In the genomic region with DNA sequence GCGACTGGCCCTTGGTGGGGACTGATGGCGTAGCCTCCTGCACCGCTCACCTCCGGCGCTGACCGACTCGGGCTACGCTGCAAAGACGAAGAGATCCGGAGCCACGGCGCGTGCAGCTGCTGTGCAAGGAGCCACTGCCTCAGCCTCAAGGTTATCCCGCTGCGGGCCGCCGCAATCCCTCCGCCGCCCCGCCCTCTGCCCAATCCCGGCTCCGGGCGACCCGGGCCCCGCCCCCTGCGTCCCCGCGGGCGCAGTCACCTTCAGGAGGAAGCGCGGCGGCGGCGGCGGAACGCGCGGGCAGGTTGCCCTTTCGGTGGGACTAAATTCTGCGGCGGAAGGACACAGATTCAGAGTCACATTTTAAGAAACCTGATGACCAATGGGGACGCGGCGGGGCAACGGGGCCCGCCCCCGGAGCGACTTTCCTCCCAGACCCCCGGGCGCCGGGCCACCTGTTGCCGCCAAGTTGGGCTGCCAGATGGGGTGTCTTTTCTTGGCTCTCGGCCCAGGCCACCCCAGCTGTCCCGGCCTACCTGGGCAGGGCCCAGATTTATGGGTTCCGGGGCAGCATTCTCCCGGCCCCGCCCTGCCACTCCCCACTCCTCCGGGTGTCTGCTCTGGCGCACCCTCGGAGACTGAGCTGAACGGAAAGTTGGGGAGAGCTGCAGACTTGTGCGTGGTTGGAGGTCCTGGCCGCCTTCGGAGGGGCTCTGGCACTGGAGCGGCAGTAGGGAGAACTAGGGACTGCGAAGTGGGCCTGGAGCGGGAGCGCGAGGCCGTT, we compare ENCODE assay signal across 8 cellular contexts. TPM values are rescaled to one million over a fixed set of nuclear protein-coding genes. Genes with fewer than 3 reads are reported as not detected.
DNase-seq lines count a peak whose midpoint lies in the region; ATAC-seq and TF ChIP-seq lines count a peak whose summit lies in the region.

A gene (minus strand): TSS at position 125 of the 781 bp plus-strand sequence. CDS start 12,093 bp downstream, outside the sequence.

- POLR2A ChIA-PET in PC-9 (lab: Charles Lee; ENCODE audit: unreplicated experiment) = interaction anchor here (0.6 to 0.7 kb wide), 4 partner anchors 8 to 1138 kb away, joined by 3 to 10 read pairs (median 6); no protein-coding TSS in a partner anchor

- peak within 1 kb of the TSS; percentile 97 for H3K4me2 ChIP-seq in PC-9

- H4K20me1 ChIP-seq in PC-9 (ENCODE audit: insufficient read depth) = peaks cover 22% of the 10 kb centered on the region

- ATAC-seq in GM21576 (IDR thresholded peaks at IDR 0.05; ENCODE audit: unreplicated experiment) = peak; percentile 37

- DNase-seq in DMS 273 treated with DMSO at 0.1 percent for 48 hours (lab: John Stamatoyannopoulos, UW) = peak; percentile 84
- peak; percentile 99 for DNase-seq in KBM-7
- DNase-seq in PC-9 = peak; percentile 91 to 99
- DNase-seq in activated T-cell treated with anti-CD3 and anti-CD28 coated beads, Interleukin-2, amount 50 U/mL, for 1 hour = peak; percentile 92
- peak; percentile 74 for DNase-seq in epithelial cell of proximal tubule (ENCODE audit: low read depth)
- DNase-seq in mucosa of gallbladder (ENCODE audit: low spot score) = peak; percentile 98
- DNase-seq in stimulated activated CD8-positive, alpha-beta memory T cell treated with anti-CD3 and anti-CD28 coated beads, Interleukin-4, amount 100 ng/mL, for 24 hours (ENCODE audit: low read depth) = peak; percentile 94

- in situ Hi-C loops in KBM-7 (cut with MboI; ENCODE audit: low pct_unique_long_range_greater_than_20kb, low sequenced_read_pairs) = no loop called here

- H3K27ac ChIP-seq in PC-9 = peak within 1 kb of the TSS; percentile 88

- CTCF ChIA-PET in PC-9 (lab: Charles Lee) = no interaction called here

- H3K27me3 ChIP-seq in PC-9 (ENCODE audit: insufficient read depth, low read depth) = no peaks in the 10 kb centered on the region

- no peaks in the 10 kb centered on the region for H3K9me2 ChIP-seq in PC-9 (ENCODE audit: insufficient read depth)

- peaks cover 7% of the 10 kb centered on the region; the same call in 1 of the 2 replicates for H3K36me3 ChIP-seq in PC-9 (ENCODE audit: low read depth)

- H3K9me3 ChIP-seq in PC-9 (ENCODE audit: insufficient read depth, low read depth) = no peaks in the 10 kb centered on the region

- intact Hi-C loops in PC-9 (cut with micrococcal nuclease; ENCODE audit: unreplicated experiment) = loop anchor here (1.0 to 5.0 kb wide), 2 partner anchors 41 to 63 kb away; a partner anchor contains a TSS

- no TSS peak for BruUV-seq in PC-9 (replicated peaks; lab: Mats Ljungman, UMichigan)

- H3F3A ChIP-seq in PC-9 (ENCODE audit: insufficient read depth, low read depth) = peaks cover 78% of the 10 kb centered on the region

- TF ChIP-seq CTCF in PC-9 (conservative IDR thresholded peaks at IDR 0.05) = no peak
- no peak for TF ChIP-seq CTCF in epithelial cell of proximal tubule (conservative IDR thresholded peaks at IDR 0.05; ENCODE audit: low read depth, low read length)

- H3K4me3 ChIP-seq in PC-9 = peak within 1 kb of the TSS; percentile 70
- H3K4me3 ChIP-seq in epithelial cell of proximal tubule (ENCODE audit: low read depth, low read length) = peak within 1 kb of the TSS; percentile 76

- peaks cover 57% of the 10 kb centered on the region for H3K4me1 ChIP-seq in PC-9 (replicated peaks; ENCODE audit: insufficient read depth)

- peak within 1 kb of the TSS; percentile 65 for H2AFZ ChIP-seq in PC-9

- peaks cover 85% of the 10 kb centered on the region for H3K79me2 ChIP-seq in PC-9 (ENCODE audit: low read depth)

RNA-seq across cellular contexts. Expression of the gene that starts here (rescaled TPM):
- total RNA-seq in PC-9 (2021) = 1,294 and 1,809 TPM in 2 replicates
- total RNA-seq in epithelial cell of proximal tubule = 1,902 and 2,237 TPM in 2 replicates
- 780 TPM for total RNA-seq in mucosa of gallbladder

Comparison
In these comparisons a context has a peak if more than half of its experiments do, and no peak if none do; other contexts are left out.
1. Peak in every context shown above with its lines: DNase-seq, ATAC-seq, H3K4me3 ChIP-seq and H3K27ac ChIP-seq.